In genomic region chr14:69574266-69574953, GRCh38 we compare ENCODE assay signal across 8 cellular contexts. TPM values are rescaled to one million over a fixed set of nuclear protein-coding genes. Genes with fewer than 3 reads are reported as not detected.
A peak's percentile ranks its signal among the peaks of the same experiment; 100 is the strongest.
DNase-seq lines count a peak whose midpoint lies in the region; ATAC-seq and TF ChIP-seq lines count a peak whose summit lies in the region.

CCDC177 (minus strand) TSS chr14:69574871; CDS start chr14:69573622, 1,249 bp downstream.

- H3K4me1 ChIP-seq in CD8-positive, alpha-beta T cell (ENCODE audit: insufficient read depth, low read length): peaks cover 19% of the 10 kb centered on the region
- H3K4me1 ChIP-seq in PC-3 (ENCODE audit: insufficient read depth, low read length) (peaks cover 9% of the 10 kb centered on the region), thymus (ENCODE audit: control insufficient read depth, insufficient read depth, low read length) (peaks cover 7% of the 10 kb centered on the region)

- no peaks in the 10 kb centered on the region for H3K36me3 Mint-ChIP-seq in CD8-positive, alpha-beta T cell
- no peaks in the 10 kb centered on the region for H3K36me3 Mint-ChIP-seq in activated T-helper 2 cell treated with anti-CD3 and anti-CD28 coated beads, Interferon-gamma antibody, Interleukin-2, Interleukin-4, amounts not matched to agents 10 μg/mL and 5 μg/mL and 100 μg/mL, durations not matched to agents 14 hours and 24 hours and 36 hours (ENCODE audit: low read depth)

- H4K20me1 ChIP-seq in PC-3 (ENCODE audit: low read length): no peaks in the 10 kb centered on the region

- WGBS in thymus: 2% methylated on average over 52 of the region's 52 CpGs

- H3K9me3 Mint-ChIP-seq in CD8-positive, alpha-beta T cell: no peaks in the 10 kb centered on the region
- no peaks in the 10 kb centered on the region for H3K9me3 Mint-ChIP-seq in activated T-helper 2 cell treated with anti-CD3 and anti-CD28 coated beads, Interferon-gamma antibody, Interleukin-2, Interleukin-4, amounts not matched to agents 10 μg/mL and 5 μg/mL and 100 μg/mL, durations not matched to agents 14 hours and 24 hours and 36 hours

- H3K4me1 Mint-ChIP-seq in CD8-positive, alpha-beta T cell (ENCODE audit: low read depth): peaks cover 12% of the 10 kb centered on the region
- H3K4me1 Mint-ChIP-seq in activated T-helper 2 cell treated with anti-CD3 and anti-CD28 coated beads, Interferon-gamma antibody, Interleukin-2, Interleukin-4, amounts not matched to agents 10 μg/mL and 5 μg/mL and 100 μg/mL, durations not matched to agents 14 hours and 24 hours and 36 hours (ENCODE audit: low read depth): peaks cover 9% of the 10 kb centered on the region

- DNase-seq in CD8-positive, alpha-beta T cell: peak; percentile 48 to 85 (median 67)
- peak; percentile 46 for DNase-seq in HT-29 (ENCODE audit: low spot score)
- peak; percentile 79 for DNase-seq in PC-3
- DNase-seq in activated T-helper 2 cell treated with anti-CD3 and anti-CD28 coated beads, Interferon-gamma antibody, Interleukin-2, Interleukin-4, amounts not matched to agents 10 μg/mL and 5 μg/mL and 100 μg/mL, durations not matched to agents 14 hours and 24 hours and 36 hours (ENCODE audit: low spot score): peak; percentile 60
- peak; percentile 39 for DNase-seq in fibroblast of villous mesenchyme (ENCODE audit: low read depth)
- peak; percentile 38 for DNase-seq in omental fat pad (ENCODE audit: low spot score)

- no peaks in the 10 kb centered on the region for H3K9me3 ChIP-seq in CD8-positive, alpha-beta T cell (ENCODE audit: low read length)
- H3K9me3 ChIP-seq in PC-3 (ENCODE audit: low read length): no peaks in the 10 kb centered on the region
- H3K9me3 ChIP-seq in thymus (ENCODE audit: control insufficient read depth): peaks cover 1% of the 10 kb centered on the region

- H2AFZ ChIP-seq in PC-3 (ENCODE audit: low read length): peak within 1 kb of the TSS; percentile 89

- peak; percentile 85 for ATAC-seq in CD8-positive, alpha-beta T cell
- peak; percentile 86 for ATAC-seq in PC-3
- ATAC-seq in omental fat pad (ENCODE audit: low FRiP score): peak; percentile 42
- ATAC-seq in GM19023 (IDR thresholded peaks at IDR 0.05; ENCODE audit: unreplicated experiment): no peak

- H3K27ac ChIP-seq in CD8-positive, alpha-beta T cell (ENCODE audit: low read depth, low read length): no peak within 1 kb of the TSS
- H3K27ac ChIP-seq in PC-3 (ENCODE audit: low read length) (no peak within 1 kb of the TSS), thymus (ENCODE audit: low read depth) (no peak within 1 kb of the TSS)

- POLR2A ChIA-PET in CD8-positive, alpha-beta T cell (lab: Charles Lee): interaction anchor here (0.6 to 0.7 kb wide), 5 partner anchors 13 to 1817 kb away, joined by 3 to 5 read pairs (median 3); no protein-coding TSS in a partner anchor
- POLR2A ChIA-PET in PC-3 (lab: Charles Lee; ENCODE audit: unreplicated experiment): no interaction called here

- intact Hi-C loops in CD8-positive, alpha-beta T cell (cut with DNase I, micrococcal nuclease): loop anchor here (1.0 to 10.0 kb wide), 4 partner anchors 332 to 710 kb away; no protein-coding TSS in a partner anchor
- intact Hi-C loops in PC-3 (cut with micrococcal nuclease): loop anchor here (1.0 to 5.0 kb wide), 3 partner anchors 39 to 332 kb away; partner anchors contain the start of genes ERH and SLC39A9
- intact Hi-C loops in activated T-helper 2 cell treated with anti-CD3 and anti-CD28 coated beads, Interferon-gamma antibody, Interleukin-2, Interleukin-4, amounts not matched to agents 10 μg/mL and 5 μg/mL and 100 μg/mL, durations not matched to agents 14 hours and 24 hours and 36 hours (cut with micrococcal nuclease): loop anchor here (5.0 to 10.0 kb wide), 2 partner anchors 37 to 100 kb away; no protein-coding TSS in a partner anchor

- H3K36me3 ChIP-seq in CD8-positive, alpha-beta T cell (ENCODE audit: insufficient read depth, low read length): no peaks in the 10 kb centered on the region
- H3K36me3 ChIP-seq in PC-3 (ENCODE audit: low read depth, low read length): no peaks in the 10 kb centered on the region
- no peaks in the 10 kb centered on the region for H3K36me3 ChIP-seq in thymus (ENCODE audit: control insufficient read depth, insufficient read depth)

- H3F3A ChIP-seq in PC-3 (ENCODE audit: low read length, unreplicated experiment): no peaks in the 10 kb centered on the region

- H3K9me2 ChIP-seq in PC-3 (replicated peaks; ENCODE audit: low read length): no peaks in the 10 kb centered on the region

- CTCF ChIA-PET in CD8-positive, alpha-beta T cell (lab: Charles Lee): interaction anchor here (0.6 to 8.8 kb wide), 19 partner anchors 9 to 1931 kb away, joined by 3 to 57 read pairs (median 4); no protein-coding TSS in a partner anchor
- CTCF ChIA-PET in PC-3 (lab: Charles Lee): interaction anchor here (0.6 to 2.3 kb wide), 5 partner anchors 37 to 328 kb away, joined by 3 to 18 read pairs (median 3); partner anchors contain the start of gene SUSD6

- peak; percentile 96 for TF ChIP-seq CTCF in CD8-positive, alpha-beta T cell (IDR thresholded peaks at IDR 0.05)
- TF ChIP-seq CTCF in PC-3 (conservative IDR thresholded peaks at IDR 0.05; ENCODE audit: low read depth, low read length): peak; percentile 93
- peak; percentile 92 for TF ChIP-seq CTCF in fibroblast of villous mesenchyme (IDR thresholded peaks at IDR 0.05; ENCODE audit: insufficient read depth, low read depth, low read length)
- TF ChIP-seq CTCF in omental fat pad (IDR thresholded peaks at IDR 0.05): no peak

- BruUV-seq in PC-3 (replicated peaks; lab: Mats Ljungman, UMichigan): no TSS peak

- H3K9ac ChIP-seq in PC-3 (ENCODE audit: low read length): no peak within 1 kb of the TSS

- no peaks in the 10 kb centered on the region for H3K79me2 ChIP-seq in PC-3 (ENCODE audit: low read length)

- peaks cover 15% of the 10 kb centered on the region for H3K27me3 ChIP-seq in CD8-positive, alpha-beta T cell (ENCODE audit: insufficient read depth, low read length)
- H3K27me3 ChIP-seq in PC-3 (ENCODE audit: low read length): peaks cover 55% of the 10 kb centered on the region
- peaks cover 59% of the 10 kb centered on the region for H3K27me3 ChIP-seq in thymus (ENCODE audit: control insufficient read depth, insufficient read depth)

- no peak within 1 kb of the TSS for H3K27ac Mint-ChIP-seq in CD8-positive, alpha-beta T cell
- H3K27ac Mint-ChIP-seq in activated T-helper 2 cell treated with anti-CD3 and anti-CD28 coated beads, Interferon-gamma antibody, Interleukin-2, Interleukin-4, amounts not matched to agents 10 μg/mL and 5 μg/mL and 100 μg/mL, durations not matched to agents 14 hours and 24 hours and 36 hours: no peak within 1 kb of the TSS

- peak within 1 kb of the TSS; percentile 61 for H3K4me3 ChIP-seq in CD8-positive, alpha-beta T cell (ENCODE audit: low read depth, low read length)
- H3K4me3 ChIP-seq in PC-3 (ENCODE audit: low read length) (peak within 1 kb of the TSS; percentile 73), fibroblast of villous mesenchyme (ENCODE audit: low read depth, low read length) (no peak within 1 kb of the TSS), thymus (ENCODE audit: low read length) (peak within 1 kb of the TSS; percentile 8)

- peaks cover 39% of the 10 kb centered on the region for H3K27me3 Mint-ChIP-seq in CD8-positive, alpha-beta T cell (ENCODE audit: low read depth)
- peaks cover 60% of the 10 kb centered on the region for H3K27me3 Mint-ChIP-seq in activated T-helper 2 cell treated with anti-CD3 and anti-CD28 coated beads, Interferon-gamma antibody, Interleukin-2, Interleukin-4, amounts not matched to agents 10 μg/mL and 5 μg/mL and 100 μg/mL, durations not matched to agents 14 hours and 24 hours and 36 hours (ENCODE audit: low read depth)

- peak within 1 kb of the TSS; percentile 83 for H3K4me3 Mint-ChIP-seq in CD8-positive, alpha-beta T cell
- peak within 1 kb of the TSS; percentile 71 for H3K4me3 Mint-ChIP-seq in activated T-helper 2 cell treated with anti-CD3 and anti-CD28 coated beads, Interferon-gamma antibody, Interleukin-2, Interleukin-4, amounts not matched to agents 10 μg/mL and 5 μg/mL and 100 μg/mL, durations not matched to agents 14 hours and 24 hours and 36 hours (ENCODE audit: low read depth)

- H3K4me2 ChIP-seq in PC-3 (ENCODE audit: low read length): peak within 1 kb of the TSS; percentile 97

RNA-seq across cellular contexts. Expression of gene CCDC177, which starts in this region (rescaled TPM):
- not detected for total RNA-seq in CD8-positive, alpha-beta T cell
- not detected in 2 replicates for total RNA-seq in HT-29 (2014; rRNA removed; shearing (Covaris generic))
- total RNA-seq in PC-3 (2014; rRNA removed): not detected in 2 replicates
- total RNA-seq in activated T-helper 2 cell treated with anti-CD3 and anti-CD28 coated beads, Interferon-gamma antibody, Interleukin-2, Interleukin-4, amounts not matched to agents 10 μg/mL and 5 μg/mL and 100 μg/mL, durations not matched to agents 14 hours and 24 hours and 36 hours: 0.05 TPM in 1 of 2 replicates, not detected in the other
- total RNA-seq in fibroblast of villous mesenchyme: not detected in 2 replicates
- under 1 TPM in 1 of 4 donors, not detected in 3; 0.09 TPM for total RNA-seq in omental fat pad
- 0.02 TPM for polyA plus RNA-seq in thymus

Comparison
In these comparisons a context has a peak if more than half of its experiments do, and no peak if none do; other contexts are left out.
1. Peak in DNase-seq, ATAC-seq and H3K4me3 ChIP-seq in CD8-positive, alpha-beta T cell; RNA of the gene not detected or under 1 TPM.
2. Peak in DNase-seq in HT-29; RNA of the gene not detected or under 1 TPM.
3. Peak in DNase-seq, ATAC-seq, H3K4me3 ChIP-seq and H3K4me2 ChIP-seq in PC-3; RNA of the gene not detected or under 1 TPM.
4. Peak in DNase-seq in activated T-helper 2 cell treated with anti-CD3 and anti-CD28 coated beads, Interferon-gamma antibody, Interleukin-2, Interleukin-4, amounts not matched to agents 10 μg/mL and 5 μg/mL and 100 μg/mL, durations not matched to agents 14 hours and 24 hours and 36 hours; RNA of the gene not detected or under 1 TPM.
5. Peak in DNase-seq in fibroblast of villous mesenchyme; RNA of the gene not detected or under 1 TPM.
6. Peak in DNase-seq and ATAC-seq in omental fat pad; RNA of the gene not detected or under 1 TPM.
7. CTCF ChIP-seq: peak in CD8-positive, alpha-beta T cell (single experiment), PC-3 (single experiment) and fibroblast of villous mesenchyme (single experiment); none in omental fat pad (0 of 3).
8. Peak in every context shown above with its lines, with median percentiles within 50 percentile points of each other: DNase-seq.